Comparison of ENCODE assay signal across 8 cellular contexts in the genomic region with DNA sequence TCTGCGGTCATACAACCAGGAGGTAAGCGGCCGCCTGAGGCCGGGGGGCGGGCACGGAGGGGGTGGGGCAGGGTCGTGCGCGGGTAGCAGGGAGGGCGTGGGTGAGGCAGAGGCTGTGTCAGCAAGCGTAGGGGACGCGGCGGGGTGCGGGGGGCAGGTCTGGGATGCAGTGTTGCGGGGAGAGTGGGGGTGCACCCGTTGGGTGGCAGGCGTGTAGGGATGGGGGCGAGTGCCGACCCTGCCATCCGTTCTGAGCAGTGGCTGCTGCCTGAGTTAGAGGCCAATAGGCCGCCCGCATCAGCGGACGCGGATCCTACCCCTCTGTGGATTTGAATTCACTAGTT. TPM values are rescaled to one million over a fixed set of nuclear protein-coding genes. Genes with fewer than 3 reads are reported as not detected.
DNase-seq lines count a peak whose midpoint lies in the region; ATAC-seq and TF ChIP-seq lines count a peak whose summit lies in the region.

No MANE protein-coding gene starts in this region.

- peak overlapping the region; percentile 61 to 98 for H3K9ac ChIP-seq in duodenal mucosa (ENCODE audit: low read depth in 1 of 2, low read length in 2 of 2)

- H3K4me3 ChIP-seq in NB4 (ENCODE audit: low read depth, low read length) (peak overlapping the region; percentile 76), duodenal mucosa (ENCODE audit: low read depth in 1 of 2, low read length in 2 of 2) (peak overlapping the region; percentile 82 to 96)

- POLR2A ChIA-PET in naive thymus-derived CD8-positive, alpha-beta T cell (lab: Charles Lee) = interaction anchor here (0.7 to 5.3 kb wide), 16 partner anchors 18 to 327 kb away, joined by 3 to 78 read pairs (median 5); partner anchors contain the start of genes IFITM5, NLRP6, PSMD13 and PTDSS2

- H3K4me3 Mint-ChIP-seq in naive thymus-derived CD8-positive, alpha-beta T cell = peak overlapping the region; percentile 86 to 99 (median 96)

- H3K36me3 ChIP-seq in duodenal mucosa (ENCODE audit: control insufficient read depth in 1 of 2, insufficient read depth in 2 of 2, low read length in 2 of 2) = peaks cover 47 to 59% of the 10 kb centered on the region in 2 donors

- ATAC-seq in naive thymus-derived CD8-positive, alpha-beta T cell = peak in 1 of 2 donors; percentile 4
- no peak for ATAC-seq in GM19455 (IDR thresholded peaks at IDR 0.05; ENCODE audit: unreplicated experiment)

- H3K9me3 Mint-ChIP-seq in naive thymus-derived CD8-positive, alpha-beta T cell = no peaks in the 10 kb centered on the region

- peak overlapping the region; percentile 96 for H3K27ac ChIP-seq in C4-2B
- H3K27ac ChIP-seq in duodenal mucosa (ENCODE audit: low read depth, low read length) = peak overlapping the region; percentile 99

- peaks cover 37 to 45% of the 10 kb centered on the region in 2 donors for H3K4me1 ChIP-seq in duodenal mucosa (ENCODE audit: control insufficient read depth in 1 of 2, insufficient read depth in 2 of 2, low read length in 2 of 2)

- H3K27me3 Mint-ChIP-seq in naive thymus-derived CD8-positive, alpha-beta T cell = no peaks in the 10 kb centered on the region

- H3K27ac Mint-ChIP-seq in naive thymus-derived CD8-positive, alpha-beta T cell = peak overlapping the region; percentile 77 to 100 (median 99)

- TF ChIP-seq CTCF in C4-2B (conservative IDR thresholded peaks at IDR 0.05) (no peak), NB4 (IDR thresholded peaks at IDR 0.05; ENCODE audit: low read depth, low read length) (no peak)

- H3K27me3 ChIP-seq in duodenal mucosa (ENCODE audit: control insufficient read depth in 1 of 2, insufficient read depth in 2 of 2, low read length in 2 of 2) = no peaks in the 10 kb centered on the region

- H3K4me1 Mint-ChIP-seq in naive thymus-derived CD8-positive, alpha-beta T cell = peaks cover 13 to 52% (median 47%) of the 10 kb centered on the region in 4 donors

- H3K36me3 Mint-ChIP-seq in naive thymus-derived CD8-positive, alpha-beta T cell = peaks cover 0 to 37% (median 0%) of the 10 kb centered on the region in 3 donors

- no peaks in the 10 kb centered on the region for H3K9me3 ChIP-seq in duodenal mucosa (ENCODE audit: control insufficient read depth in 1 of 2, low read length in 2 of 2)

- no peak for TF ChIP-seq POLR2A in NB4 (IDR thresholded peaks at IDR 0.05; ENCODE audit: extremely low read depth, insufficient read length)

- DNase-seq in NB4 (ENCODE audit: low read depth) (no peak), COR-L47 (lab: John Stamatoyannopoulos, UW) (no peak), GF-D8 (lab: John Stamatoyannopoulos, UW) (no peak), SK-N-DZ (ENCODE audit: low spot score) (no peak)
- no peak for DNase-seq in naive thymus-derived CD8-positive, alpha-beta T cell

RNA-seq across cellular contexts. Expression of gene RIC8A, which starts 1.4 kb away (rescaled TPM):
- total RNA-seq in naive thymus-derived CD8-positive, alpha-beta T cell = 10 to 100 TPM; 92.7 to 93.4 TPM
- 10 to 100 TPM; 68.6 to 93.1 (median 76.7) TPM for polyA plus RNA-seq in naive thymus-derived CD8-positive, alpha-beta T cell
- polyA plus RNA-seq in SK-N-DZ (2014; cell fraction: cytosol; rRNA removed) = 94.9 and 124 TPM in 2 replicates
- 115 and 126 TPM in 2 replicates for polyA plus RNA-seq in SK-N-DZ (2014; cell fraction: nucleus; rRNA removed)

RNA-seq across cellular contexts. Expression of gene BET1L, which starts 1.7 kb away (rescaled TPM):
- 100 to 1,000 TPM; 110 to 122 TPM for total RNA-seq in naive thymus-derived CD8-positive, alpha-beta T cell
- polyA plus RNA-seq in naive thymus-derived CD8-positive, alpha-beta T cell = 10 to 100 TPM; 24.0 to 75.2 (median 59.2) TPM
- polyA plus RNA-seq in SK-N-DZ (2014; cell fraction: cytosol; rRNA removed) = 14.3 and 14.4 TPM in 2 replicates
- 12.2 and 15.2 TPM in 2 replicates for polyA plus RNA-seq in SK-N-DZ (2014; cell fraction: nucleus; rRNA removed)

RNA-seq across cellular contexts. Expression of gene SCGB1C1, which starts 16.0 kb away (rescaled TPM):
- total RNA-seq in naive thymus-derived CD8-positive, alpha-beta T cell = not detected
- polyA plus RNA-seq in naive thymus-derived CD8-positive, alpha-beta T cell = not detected
- not detected in 2 replicates for polyA plus RNA-seq in SK-N-DZ (2014; cell fraction: cytosol; rRNA removed)
- not detected in 2 replicates for polyA plus RNA-seq in SK-N-DZ (2014; cell fraction: nucleus; rRNA removed)

RNA-seq across cellular contexts. Expression of gene SIRT3, which starts 27.3 kb away (rescaled TPM):
- total RNA-seq in naive thymus-derived CD8-positive, alpha-beta T cell = 10 to 100 TPM; 33.6 to 33.7 TPM
- 10 to 100 TPM in 2 of 3 donors, 1 to 10 TPM in 1; 6.5 to 14.6 (median 10.9) TPM for polyA plus RNA-seq in naive thymus-derived CD8-positive, alpha-beta T cell
- 7.2 and 13.0 TPM in 2 replicates for polyA plus RNA-seq in SK-N-DZ (2014; cell fraction: cytosol; rRNA removed)
- 14.1 and 21.0 TPM in 2 replicates for polyA plus RNA-seq in SK-N-DZ (2014; cell fraction: nucleus; rRNA removed)

RNA-seq across cellular contexts. Expression of gene PSMD13, which starts 27.9 kb away (rescaled TPM):
- 10 to 100 TPM; 94.4 to 99.0 TPM for total RNA-seq in naive thymus-derived CD8-positive, alpha-beta T cell
- polyA plus RNA-seq in naive thymus-derived CD8-positive, alpha-beta T cell = 100 to 1,000 TPM; 196 to 223 (median 208) TPM
- polyA plus RNA-seq in SK-N-DZ (2014; cell fraction: cytosol; rRNA removed) = 165 and 194 TPM in 2 replicates
- 137 and 154 TPM in 2 replicates for polyA plus RNA-seq in SK-N-DZ (2014; cell fraction: nucleus; rRNA removed)
